ENCODE assay signal across 18 cellular contexts in genomic region chr7:36668080-36668479, GRCh38. TPM values are rescaled to one million over a fixed set of nuclear protein-coding genes. Genes with fewer than 3 reads are reported as not detected.
A peak's percentile ranks its signal among the peaks of the same experiment; 100 is the strongest.
DNase-seq lines count a peak whose midpoint lies in the region; ATAC-seq and TF ChIP-seq lines count a peak whose summit lies in the region.
"Had no signal": no experiment of that assay in that cellular context is flagged by ENCODE, and none has a peak within 500 bp of the region (broad histone marks: within the 10 kb centered on the region; RNA-seq: fewer than 3 reads in every experiment).

No MANE protein-coding gene starts in this region.

- H3K36me3 Mint-ChIP-seq in Calu3 (ENCODE audit: insufficient read depth, unreplicated experiment) (no peaks in the 10 kb centered on the region), GM23338 (ENCODE audit: low read depth) (no peaks in the 10 kb centered on the region), mesothelial cell of epicardium (peaks cover 18% of the 10 kb centered on the region), endodermal cell (ENCODE audit: low read depth) (no peaks in the 10 kb centered on the region)
- peaks cover 87% of the 10 kb centered on the region for H3K36me3 Mint-ChIP-seq in dendritic cell treated with granulocyte-macrophage colony-stimulating factor and Interleukin-4, amounts not matched to agents 40 ng/mL and 50 ng/mL, for 4 days (ENCODE audit: low read depth)
- H3K36me3 Mint-ChIP-seq: IgD-negative memory B cell had no signal

- H3K36me3 ChIP-seq in GM23338 (ENCODE audit: insufficient read depth): no peaks in the 10 kb centered on the region
- no peaks in the 10 kb centered on the region for H3K36me3 ChIP-seq in endodermal cell (ENCODE audit: control insufficient read depth, insufficient read depth, low read length)
- H3K36me3 ChIP-seq in WERI-Rb-1: no peaks in the 10 kb centered on the region

- H3K4me1 Mint-ChIP-seq in Calu3 (ENCODE audit: low read depth, unreplicated experiment): peaks cover 26% of the 10 kb centered on the region
- H3K4me1 Mint-ChIP-seq in GM23338: peaks cover 2% of the 10 kb centered on the region; the same call in 2 of the 3 replicates
- peaks cover 13% of the 10 kb centered on the region for H3K4me1 Mint-ChIP-seq in dendritic cell treated with granulocyte-macrophage colony-stimulating factor and Interleukin-4, amounts not matched to agents 40 ng/mL and 50 ng/mL, for 4 days (ENCODE audit: low read depth)
- H3K4me1 Mint-ChIP-seq in mesothelial cell of epicardium: peaks cover 32% of the 10 kb centered on the region
- no peaks in the 10 kb centered on the region for H3K4me1 Mint-ChIP-seq in endodermal cell

- no peak overlapping the region for H3K4me2 ChIP-seq in GM23338

- CTCF ChIA-PET in Calu3 (lab: Charles Lee): interaction anchor here (4.1 kb wide), 1 partner anchor 180 kb away, joined by 31 read pairs; no protein-coding TSS in a partner anchor

- 46 to 90% methylated on average over 1 to 2 of the region's 3 CpGs for WGBS in endodermal cell (ENCODE audit: insufficient coverage in 1 of 2, insufficient read length in 1 of 2), 2 experiments

- H3K9me3 ChIP-seq in endodermal cell (ENCODE audit: control insufficient read depth, low read length) (no peaks in the 10 kb centered on the region), WERI-Rb-1 (ENCODE audit: severe bottlenecking) (no peaks in the 10 kb centered on the region)

- DNase-seq in Calu3: no peak
- DNase-seq in GM23338 (ENCODE audit: low spot score): no peak
- no peak for DNase-seq in mesothelial cell of epicardium (ENCODE audit: low spot score in 2 of 2, unreplicated experiment in 2 of 2)
- no peak for DNase-seq in T-helper 2 cell
- no peak for DNase-seq in endodermal cell
- DNase-seq in WERI-Rb-1: no peak
- DNase-seq: ACHN, AML-193, COR-L47, Kasumi-1, NCI-H1105, NCI-H1694, NCI-H510A treated with DMSO at 0.1 percent for 48 hours had no signal

- H3K4me3 ChIP-seq in GM23338: no peak overlapping the region
- H3K4me3 ChIP-seq in endodermal cell (ENCODE audit: low read length): no peak overlapping the region
- H3K4me3 ChIP-seq in WERI-Rb-1 (ENCODE audit: low read depth, low read length): no peak overlapping the region

- no peak overlapping the region for H3K27ac ChIP-seq in GM23338 (ENCODE audit: low read depth)
- H3K27ac ChIP-seq in endodermal cell (ENCODE audit: low read depth, low read length): no peak overlapping the region
- H3K27ac ChIP-seq in WERI-Rb-1: no peak overlapping the region

- no peak for ATAC-seq in GM23338
- no peak for ATAC-seq in GM21515 (IDR thresholded peaks at IDR 0.05; ENCODE audit: unreplicated experiment)

- no TSS peak for BruUV-seq in Calu3 (replicated peaks; lab: Mats Ljungman, UMichigan)

- H3K79me2 ChIP-seq in GM23338 (replicated peaks; ENCODE audit: insufficient read depth): no peaks in the 10 kb centered on the region

- no peak overlapping the region for H3K9ac ChIP-seq in endodermal cell (ENCODE audit: extremely low read depth, low read length, poor library complexity, severe bottlenecking)

- H3K9me2 ChIP-seq in GM23338 (ENCODE audit: insufficient read depth): no peaks in the 10 kb centered on the region

- H3K9me3 Mint-ChIP-seq in Calu3 (ENCODE audit: low read depth, unreplicated experiment): no peaks in the 10 kb centered on the region
- H3K9me3 Mint-ChIP-seq in GM23338: no peaks in the 10 kb centered on the region
- no peaks in the 10 kb centered on the region for H3K9me3 Mint-ChIP-seq in dendritic cell treated with granulocyte-macrophage colony-stimulating factor and Interleukin-4, amounts not matched to agents 40 ng/mL and 50 ng/mL, for 4 days
- peaks cover 26% of the 10 kb centered on the region for H3K9me3 Mint-ChIP-seq in mesothelial cell of epicardium
- no peaks in the 10 kb centered on the region for H3K9me3 Mint-ChIP-seq in endodermal cell
- H3K9me3 Mint-ChIP-seq: CD14-positive monocyte, IgD-negative memory B cell had no signal

- H3K27me3 Mint-ChIP-seq in Calu3 (ENCODE audit: unreplicated experiment): no peaks in the 10 kb centered on the region
- peaks cover 4% of the 10 kb centered on the region for H3K27me3 Mint-ChIP-seq in GM23338 (ENCODE audit: insufficient read depth, low read depth, poor library complexity)
- no peaks in the 10 kb centered on the region for H3K27me3 Mint-ChIP-seq in dendritic cell treated with granulocyte-macrophage colony-stimulating factor and Interleukin-4, amounts not matched to agents 40 ng/mL and 50 ng/mL, for 4 days
- H3K27me3 Mint-ChIP-seq in mesothelial cell of epicardium (ENCODE audit: low read depth): no peaks in the 10 kb centered on the region
- H3K27me3 Mint-ChIP-seq in endodermal cell (ENCODE audit: insufficient read depth): no peaks in the 10 kb centered on the region

- H3K27ac Mint-ChIP-seq in Calu3 (ENCODE audit: unreplicated experiment) (peak overlapping the region; percentile 80), GM23338 (no peak overlapping the region), mesothelial cell of epicardium (peak overlapping the region; percentile 82), endodermal cell (no peak overlapping the region)
- peak overlapping the region; percentile 4 for H3K27ac Mint-ChIP-seq in dendritic cell treated with granulocyte-macrophage colony-stimulating factor and Interleukin-4, amounts not matched to agents 40 ng/mL and 50 ng/mL, for 4 days
- H3K27ac Mint-ChIP-seq: IgD-negative memory B cell had no signal

- H3F3A ChIP-seq in GM23338 (replicated peaks; ENCODE audit: low read depth): no peaks in the 10 kb centered on the region

- no peaks in the 10 kb centered on the region for H4K20me1 ChIP-seq in GM23338 (replicated peaks; ENCODE audit: insufficient read depth)

- H3K27me3 ChIP-seq in GM23338 (ENCODE audit: insufficient read depth) (no peaks in the 10 kb centered on the region), endodermal cell (ENCODE audit: control insufficient read depth, insufficient read depth, low read length, poor library complexity, severe bottlenecking) (no peaks in the 10 kb centered on the region), WERI-Rb-1 (ENCODE audit: insufficient read depth, low read depth, severe bottlenecking) (no peaks in the 10 kb centered on the region)

- no peak for TF ChIP-seq CTCF in Calu3 (IDR thresholded peaks at IDR 0.05; ENCODE audit: unreplicated experiment)
- TF ChIP-seq CTCF in GM23338 (conservative IDR thresholded peaks at IDR 0.05; ENCODE audit: low read depth in 2 of 2): no peak
- no peak for TF ChIP-seq CTCF in mesothelial cell of epicardium (IDR thresholded peaks at IDR 0.05; ENCODE audit: unreplicated experiment)
- TF ChIP-seq CTCF in endodermal cell (conservative IDR thresholded peaks at IDR 0.05): no peak
- TF ChIP-seq CTCF in WERI-Rb-1 (IDR thresholded peaks at IDR 0.05; ENCODE audit: low read depth, low read length): no peak

- H3K4me3 Mint-ChIP-seq in Calu3 (ENCODE audit: low read depth, unreplicated experiment): no peak overlapping the region
- no peak overlapping the region for H3K4me3 Mint-ChIP-seq in GM23338
- no peak overlapping the region for H3K4me3 Mint-ChIP-seq in dendritic cell treated with granulocyte-macrophage colony-stimulating factor and Interleukin-4, amounts not matched to agents 40 ng/mL and 50 ng/mL, for 4 days
- H3K4me3 Mint-ChIP-seq in mesothelial cell of epicardium: no peak overlapping the region
- no peak overlapping the region for H3K4me3 Mint-ChIP-seq in endodermal cell
- H3K4me3 Mint-ChIP-seq: CD14-positive monocyte, IgD-negative memory B cell had no signal

- intact Hi-C loops in Calu3 (cut with micrococcal nuclease; ENCODE audit: unreplicated experiment): loop anchor here (5.0 kb wide), 1 partner anchor 66 kb away; no protein-coding TSS in a partner anchor
- intact Hi-C loops in dendritic cell treated with granulocyte-macrophage colony-stimulating factor and Interleukin-4, amounts not matched to agents 40 ng/mL and 50 ng/mL, for 4 days (cut with micrococcal nuclease): loop anchor here (10.0 kb wide), 1 partner anchor 63 kb away; no protein-coding TSS in a partner anchor

- H3K4me1 ChIP-seq in GM23338 (ENCODE audit: insufficient read depth) (no peaks in the 10 kb centered on the region), endodermal cell (ENCODE audit: control insufficient read depth, insufficient read depth, low read length) (no peaks in the 10 kb centered on the region)

- H2AFZ ChIP-seq in GM23338: 0 out of 2 replicates have a peak overlapping the region, but pooled peaks have one; percentile 44

TF ChIP-seq in GM23338, 12 proteins besides CTCF, POLR2A, EP300 and RAD21 (continues in another document):
- TF ChIP-seq ZNF114 (CRISPR knock-in tag; IDR thresholded peaks at IDR 0.05): no peak
- no peak for TF ChIP-seq STAT1 (IDR thresholded peaks at IDR 0.05; ENCODE audit: unreplicated experiment)
- TF ChIP-seq REST (IDR thresholded peaks at IDR 0.05; ENCODE audit: unreplicated experiment): no peak
- TF ChIP-seq POLR2AphosphoS5 (IDR thresholded peaks at IDR 0.05; ENCODE audit: low read depth): no peak

RNA-seq across cellular contexts. Expression of gene AOAH, which starts 56.2 kb away (rescaled TPM):
- total RNA-seq in Calu3 (2022) (not detected in 2 replicates), mesothelial cell of epicardium (0.40 to 0.89 TPM (median 0.45 TPM) in 3 replicates), endodermal cell (1 to 10 TPM in 1 of 2 donors, under 1 TPM in 1; 0.70 to 1.6 TPM)
- not detected in 2 replicates for total RNA-seq in GM23338 (2014; rRNA removed; shearing (Covaris generic))
- polyA plus RNA-seq in GM23338 (2016; fragmentation: Nextera tagmentation; extraction: Ambion mirVana): not detected in 2 replicates
- 0.14 TPM for polyA plus RNA-seq in endodermal cell (2013, experiment 1 of 2)
- 0.21 TPM for polyA plus RNA-seq in endodermal cell (2013, experiment 2 of 2)
- total RNA-seq: H1 had no signal

Comparison
In these comparisons a context has a peak if more than half of its experiments do, and no peak if none do; other contexts are left out.
1. H3K27ac Mint-ChIP-seq: peak in Calu3 (single experiment), dendritic cell treated with granulocyte-macrophage colony-stimulating factor and Interleukin-4, amounts not matched to agents 40 ng/mL and 50 ng/mL, for 4 days (single experiment) and mesothelial cell of epicardium (single experiment); none in GM23338 (single experiment) and endodermal cell (single experiment).